In the genomic region with DNA sequence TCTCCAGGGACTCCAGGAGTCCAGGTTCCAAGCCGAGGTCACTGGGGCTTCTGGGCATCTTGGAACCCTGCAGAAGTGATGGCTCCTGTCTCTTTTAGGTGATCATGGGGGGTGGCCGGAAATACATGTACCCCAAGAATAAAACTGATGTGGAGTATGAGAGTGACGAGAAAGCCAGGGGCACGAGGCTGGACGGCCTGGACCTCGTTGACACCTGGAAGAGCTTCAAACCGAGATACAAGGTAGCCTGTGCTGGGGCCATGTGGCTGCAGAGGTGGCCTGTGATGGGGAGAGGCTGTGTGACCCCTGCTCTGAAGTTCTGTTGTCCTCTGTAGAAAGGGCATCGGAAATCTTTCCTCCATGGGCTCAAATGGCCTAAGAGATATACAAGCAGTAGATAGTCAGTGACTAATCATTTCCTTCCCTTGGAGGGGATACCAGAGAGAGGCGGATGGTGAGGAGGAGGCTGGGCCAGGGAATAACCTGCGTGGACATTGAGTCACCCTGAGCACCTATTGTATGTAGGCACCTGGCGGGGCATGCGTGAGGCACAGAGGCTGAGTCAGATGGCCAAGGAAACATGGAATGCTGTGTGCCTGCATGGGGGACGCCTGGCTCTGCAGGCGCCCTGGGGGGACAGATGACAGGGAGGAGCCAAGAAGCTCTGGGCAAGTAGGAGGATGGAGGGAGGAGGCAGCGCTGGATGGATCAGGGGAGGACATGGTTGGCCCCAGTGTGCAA, we compare ENCODE assay signal across 17 cellular contexts. TPM values are rescaled to one million over a fixed set of nuclear protein-coding genes. Genes with fewer than 3 reads are reported as not detected.
DNase-seq lines count a peak whose midpoint lies in the region; ATAC-seq, FAIRE-seq and TF ChIP-seq lines count a peak whose summit lies in the region.
"Had no signal": no experiment of that assay in that cellular context is flagged by ENCODE, and none has a peak within 500 bp of the region (broad histone marks: within the 10 kb centered on the region; RNA-seq: fewer than 3 reads in every experiment).

No MANE protein-coding gene starts in this region.

- H3K4me1 Mint-ChIP-seq in nephron progenitor cell, result peaks cover 64% of the 10 kb centered on the region
- H3K4me1 Mint-ChIP-seq: memory B cell had no signal

- no peaks in the 10 kb centered on the region for H3K27me3 ChIP-seq in small intestine (ENCODE audit: control insufficient read depth in 2 of 2, insufficient read depth in 2 of 2, low read length in 2 of 2)
- H3K27me3 ChIP-seq: BE2C, body of pancreas had no signal

- no peaks in the 10 kb centered on the region for H3K9me3 ChIP-seq in small intestine (ENCODE audit: control insufficient read depth, low read depth)
- H3K9me3 ChIP-seq: BE2C, body of pancreas had no signal

- peak overlapping the region; percentile 35 for H3K4me3 Mint-ChIP-seq in nephron progenitor cell
- H3K4me3 Mint-ChIP-seq: activated CD8-positive, alpha-beta T cell treated with anti-CD3 and anti-CD28 coated beads for 36 hours; memory B cell had no signal

- no peaks in the 10 kb centered on the region for H3K9me3 Mint-ChIP-seq in nephron progenitor cell
- H3K9me3 Mint-ChIP-seq: activated CD8-positive, alpha-beta T cell treated with anti-CD3 and anti-CD28 coated beads for 36 hours; memory B cell had no signal

- no peak for ATAC-seq in HG03039 (IDR thresholded peaks at IDR 0.05; ENCODE audit: unreplicated experiment)
- ATAC-seq in HG02623 (IDR thresholded peaks at IDR 0.05; ENCODE audit: unreplicated experiment), result no peak
- ATAC-seq: activated CD8-positive, alpha-beta T cell treated with anti-CD3 and anti-CD28 coated beads for 36 hours; body of pancreas; Panc1 had no signal

- no peaks in the 10 kb centered on the region for H3K36me3 ChIP-seq in small intestine (ENCODE audit: control insufficient read depth in 2 of 2, insufficient read depth in 2 of 2, low read length in 2 of 2)
- H3K36me3 ChIP-seq: BE2C had no signal

- H3K36me3 Mint-ChIP-seq in nephron progenitor cell (ENCODE audit: low read depth), result no peaks in the 10 kb centered on the region
- H3K36me3 Mint-ChIP-seq: memory B cell had no signal

- H3K27ac Mint-ChIP-seq in nephron progenitor cell, result peak overlapping the region; percentile 92
- H3K27ac Mint-ChIP-seq: activated CD8-positive, alpha-beta T cell treated with anti-CD3 and anti-CD28 coated beads for 36 hours; memory B cell had no signal

- H3K27ac ChIP-seq in small intestine (ENCODE audit: low read depth in 1 of 2, low read length in 1 of 2), result no peak overlapping the region
- H3K27ac ChIP-seq: body of pancreas had no signal

- peak; percentile 79 for DNase-seq in ELF-1 (ENCODE audit: low read depth, low spot score)
- DNase-seq in NCI-H524 (lab: John Stamatoyannopoulos, UW), result peak; percentile 72 to 83
- peak; percentile 25 for DNase-seq in choroid plexus epithelial cell (ENCODE audit: low read depth)
- DNase-seq in nephron progenitor cell, result no peak
- no peak for DNase-seq in small intestine
- DNase-seq in stimulated activated CD4-positive, alpha-beta T cell treated with anti-CD3 and anti-CD28 coated beads, Interleukin-1b, Interleukin-23, amount 100 ng/mL, for 48 hours, result no peak
- DNase-seq: activated CD8-positive, alpha-beta T cell treated with anti-CD3 and anti-CD28 coated beads for 36 hours; BE2C; body of pancreas; stimulated activated CD4-positive, alpha-beta T cell treated with anti-CD3 and anti-CD28 coated beads, Interleukin-4, amount 100 ng/mL, for 1 hour; stimulated activated naive CD4-positive, alpha-beta T cell treated with Interleukin-2 at 50 U/mL for 16 hours; T-helper 9 cell had no signal

- H3K27me3 Mint-ChIP-seq in nephron progenitor cell (ENCODE audit: low read depth, poor library complexity), result peaks cover 9% of the 10 kb centered on the region

- 81 to 90% (median 88%) methylated on average over 15 of the region's 15 CpGs for WGBS in small intestine, 3 donors

- no peak overlapping the region for H3K4me3 ChIP-seq in choroid plexus epithelial cell (ENCODE audit: low read depth, low read length)
- no peak overlapping the region for H3K4me3 ChIP-seq in small intestine (ENCODE audit: low read depth in 1 of 2, low read length in 2 of 2)
- H3K4me3 ChIP-seq: body of pancreas had no signal

- no peak for FAIRE-seq in small intestine (lab: Jason Lieb, UNC)
- FAIRE-seq: G401.6 had no signal

- no peaks in the 10 kb centered on the region for H3K4me1 ChIP-seq in small intestine (ENCODE audit: control insufficient read depth in 2 of 2, insufficient read depth in 1 of 2, low read depth in 1 of 2, low read length in 1 of 2)
- H3K4me1 ChIP-seq: BE2C, body of pancreas had no signal

- no peak for TF ChIP-seq CTCF in choroid plexus epithelial cell (conservative IDR thresholded peaks at IDR 0.05; ENCODE audit: low read depth, low read length)
- TF ChIP-seq CTCF in nephron progenitor cell (IDR thresholded peaks at IDR 0.05), result no peak

RNA-seq across cellular contexts. Expression of a gene that starts 59.0 kb away (rescaled TPM):
- 1 to 10 TPM in 2 of 3 donors, under 1 TPM in 1; 0.89 to 3.0 (median 2.6) TPM for polyA plus RNA-seq in small intestine

Comparison
In these comparisons a context has a peak if more than half of its experiments do, and no peak if none do; other contexts are left out.
1. DNase-seq: peak in ELF-1 (single experiment), NCI-H524 (2 of 2) and choroid plexus epithelial cell (single experiment); none in nephron progenitor cell (single experiment), small intestine (single experiment) and stimulated activated CD4-positive, alpha-beta T cell treated with anti-CD3 and anti-CD28 coated beads, Interleukin-1b, Interleukin-23, amount 100 ng/mL, for 48 hours (single experiment).